ENCODE assay signal across 9 cellular contexts in genomic region chr2:129876576-129876975, GRCh38.
DNase-seq lines count a peak whose midpoint lies in the region; ATAC-seq and TF ChIP-seq lines count a peak whose summit lies in the region.
"Had no signal": no experiment of that assay in that cellular context is flagged by ENCODE, and none has a peak within 500 bp of the region (broad histone marks: within the 10 kb centered on the region; RNA-seq: fewer than 3 reads in every experiment).

No MANE protein-coding gene starts in this region.

- peaks cover 6 to 17% (median 13%) of the 10 kb centered on the region in 10 experiments; a peak in 17 of 20 replicates for H3K4me1 ChIP-seq in BLaER1 treated with 17β-estradiol and CSF1 and Interleukin-3, amounts not matched to agents 10 nM and 100 nM
- H3K4me1 ChIP-seq in KMS-11 (ENCODE audit: low read depth, poor library complexity, severe bottlenecking) (peaks cover 5% of the 10 kb centered on the region), duodenal mucosa (ENCODE audit: control insufficient read depth in 1 of 2, insufficient read depth in 2 of 2, low read length in 2 of 2) (peaks cover 7 to 8% of the 10 kb centered on the region in 2 donors)

- no peak for DNase-seq in GM10248 (ENCODE audit: extremely low spot score)
- DNase-seq in GOT3 (lab: John Stamatoyannopoulos, UW) = no peak
- DNase-seq: NCI-H2171 had no signal

- no peaks in the 10 kb centered on the region for H3K36me3 ChIP-seq in BLaER1 treated with 17β-estradiol and CSF1 and Interleukin-3, amounts not matched to agents 10 nM and 100 nM
- H3K36me3 ChIP-seq in KMS-11 (ENCODE audit: insufficient read depth) (no peaks in the 10 kb centered on the region), duodenal mucosa (ENCODE audit: control insufficient read depth in 1 of 2, insufficient read depth in 2 of 2, low read length in 2 of 2) (no peaks in the 10 kb centered on the region), neural cell (ENCODE audit: insufficient read depth, low read length) (no peaks in the 10 kb centered on the region)

- H3K9me2 ChIP-seq in neural cell (ENCODE audit: insufficient read depth, low read length) = no peaks in the 10 kb centered on the region

- no peaks in the 10 kb centered on the region for H4K20me1 ChIP-seq in BLaER1 treated with 17β-estradiol and CSF1 and Interleukin-3, amounts not matched to agents 10 nM and 100 nM
- no peaks in the 10 kb centered on the region for H4K20me1 ChIP-seq in KMS-11 (ENCODE audit: insufficient read depth)
- no peaks in the 10 kb centered on the region for H4K20me1 ChIP-seq in neural cell (ENCODE audit: insufficient read depth)

- no peaks in the 10 kb centered on the region for H3K79me2 ChIP-seq in KMS-11 (ENCODE audit: insufficient read depth, low read depth)
- no peaks in the 10 kb centered on the region for H3K79me2 ChIP-seq in neural cell (replicated peaks; ENCODE audit: insufficient read depth, low read length)

- peak overlapping the region; percentile 59 to 76 (median 66) for H3K4me3 ChIP-seq in BLaER1 treated with 17β-estradiol and CSF1 and Interleukin-3, amounts not matched to agents 10 nM and 100 nM
- H3K4me3 ChIP-seq in KMS-11 (IDR thresholded peaks at IDR 0.05; ENCODE audit: insufficient read depth, low read depth, low read length) = peak overlapping the region; percentile 53
- peak overlapping the region; percentile 88 to 94 for H3K4me3 ChIP-seq in duodenal mucosa (ENCODE audit: low read depth in 1 of 2, low read length in 2 of 2)
- H3K4me3 ChIP-seq in neural cell (ENCODE audit: low read length) = peak overlapping the region; percentile 72

- POLR2A ChIA-PET in GM10248 (lab: Yijun Ruan, JAX) = no interaction called here

- no peak for TF ChIP-seq RAD21 in neural cell (conservative IDR thresholded peaks at IDR 0.05)

- TF ChIP-seq CTCF in KMS-11 (conservative IDR thresholded peaks at IDR 0.05; ENCODE audit: low read depth, low read length) = no peak
- no peak for TF ChIP-seq CTCF in neural cell (IDR thresholded peaks at IDR 0.05; ENCODE audit: poor library complexity, severe bottlenecking)
- TF ChIP-seq CTCF in GM10248 (IDR thresholded peaks at IDR 0.05; ENCODE audit: control extremely low read depth, extremely low read depth, low read depth, missing control alignments) = no peak

- H3K9ac ChIP-seq in BLaER1 treated with 17β-estradiol and CSF1 and Interleukin-3, amounts not matched to agents 10 nM and 100 nM = peak overlapping the region in 5 of 11 experiments; percentile 69 to 76 (median 71); a peak in 7 of 22 replicates
- H3K9ac ChIP-seq in KMS-11 = peak overlapping the region; percentile 35; the same call in 1 of the 2 replicates
- H3K9ac ChIP-seq in duodenal mucosa (ENCODE audit: low read depth in 1 of 2, low read length in 2 of 2) = peak overlapping the region in 1 of 2 donors; percentile 51
- peak overlapping the region; percentile 64 for H3K9ac ChIP-seq in neural cell (ENCODE audit: low read length)

- CTCF ChIA-PET in GM10248 (lab: Yijun Ruan, JAX) = interaction anchor here (0.8 to 1.8 kb wide), 3 partner anchors 10 to 18 kb away, joined by 3 to 7 read pairs (median 4); no protein-coding TSS in a partner anchor

- H3K9me3 ChIP-seq in BLaER1 treated with 17β-estradiol and CSF1 and Interleukin-3, amounts not matched to agents 10 nM and 100 nM (replicated peaks in 1 of 11) = no peaks in the 10 kb centered on the region
- H3K9me3 ChIP-seq in duodenal mucosa (ENCODE audit: control insufficient read depth in 1 of 2, low read length in 2 of 2) (no peaks in the 10 kb centered on the region), neural cell (ENCODE audit: low read length) (no peaks in the 10 kb centered on the region)

- H2AFZ ChIP-seq in KMS-11 (ENCODE audit: low read depth) (peak overlapping the region; percentile 95; the same call in 1 of the 2 replicates), neural cell (ENCODE audit: low read depth, low read length) (peak overlapping the region; percentile 70)

- peak overlapping the region in 4 of 11 experiments; percentile 57 to 73 (median 70); a peak in 3 of 22 replicates for H3K27ac ChIP-seq in BLaER1 treated with 17β-estradiol and CSF1 and Interleukin-3, amounts not matched to agents 10 nM and 100 nM
- H3K27ac ChIP-seq in KMS-11 = no peak overlapping the region
- no peak overlapping the region for H3K27ac ChIP-seq in duodenal mucosa (ENCODE audit: low read depth, low read length)
- peak overlapping the region; percentile 54 for H3K27ac ChIP-seq in neural cell (ENCODE audit: low read length)

- no peak for TF ChIP-seq EP300 in neural cell (conservative IDR thresholded peaks at IDR 0.05; ENCODE audit: poor library complexity, severe bottlenecking)

- H3K27me3 ChIP-seq in BLaER1 treated with 17β-estradiol and CSF1 and Interleukin-3, amounts not matched to agents 10 nM and 100 nM = no peaks in the 10 kb centered on the region
- no peaks in the 10 kb centered on the region for H3K27me3 ChIP-seq in KMS-11 (ENCODE audit: insufficient read depth, low read depth)
- no peaks in the 10 kb centered on the region for H3K27me3 ChIP-seq in duodenal mucosa (ENCODE audit: control insufficient read depth in 1 of 2, insufficient read depth in 2 of 2, low read length in 2 of 2)
- H3K27me3 ChIP-seq in neural cell (ENCODE audit: insufficient read depth, low read depth, low read length) = no peaks in the 10 kb centered on the region

- H3K4me2 ChIP-seq in BLaER1 treated with 17β-estradiol and CSF1 and Interleukin-3, amounts not matched to agents 10 nM and 100 nM = peak overlapping the region; percentile 66 to 87 (median 76)
- peak overlapping the region; percentile 51 for H3K4me2 ChIP-seq in KMS-11
- H3K4me2 ChIP-seq in neural cell (ENCODE audit: low read length) = peak overlapping the region; percentile 98

- no peaks in the 10 kb centered on the region for H3F3A ChIP-seq in neural cell (ENCODE audit: insufficient read depth, low read length, poor library complexity, severe bottlenecking)

- ATAC-seq in GM21526 (IDR thresholded peaks at IDR 0.05; ENCODE audit: low FRiP score, unreplicated experiment) (no peak), HG02763 (IDR thresholded peaks at IDR 0.05; ENCODE audit: unreplicated experiment) (no peak)

TF ChIP-seq in neural cell, 6 proteins besides CTCF, POLR2A, EP300 and RAD21:
- TF ChIP-seq POLR2AphosphoS5 (IDR thresholded peaks at IDR 0.05) (no peak), MXI1 (conservative IDR thresholded peaks at IDR 0.05; ENCODE audit: poor library complexity, severe bottlenecking) (no peak), EZH2 (IDR thresholded peaks at IDR 0.05; ENCODE audit: borderline replicate concordance, insufficient read depth, low read length, poor library complexity, severe bottlenecking) (no peak), TAF1 (IDR thresholded peaks at IDR 0.05; ENCODE audit: low read depth) (no peak), SMC3 (conservative IDR thresholded peaks at IDR 0.05; ENCODE audit: poor library complexity) (no peak)
